Comparison of ENCODE assay signal across 8 cellular contexts in the genomic region with DNA sequence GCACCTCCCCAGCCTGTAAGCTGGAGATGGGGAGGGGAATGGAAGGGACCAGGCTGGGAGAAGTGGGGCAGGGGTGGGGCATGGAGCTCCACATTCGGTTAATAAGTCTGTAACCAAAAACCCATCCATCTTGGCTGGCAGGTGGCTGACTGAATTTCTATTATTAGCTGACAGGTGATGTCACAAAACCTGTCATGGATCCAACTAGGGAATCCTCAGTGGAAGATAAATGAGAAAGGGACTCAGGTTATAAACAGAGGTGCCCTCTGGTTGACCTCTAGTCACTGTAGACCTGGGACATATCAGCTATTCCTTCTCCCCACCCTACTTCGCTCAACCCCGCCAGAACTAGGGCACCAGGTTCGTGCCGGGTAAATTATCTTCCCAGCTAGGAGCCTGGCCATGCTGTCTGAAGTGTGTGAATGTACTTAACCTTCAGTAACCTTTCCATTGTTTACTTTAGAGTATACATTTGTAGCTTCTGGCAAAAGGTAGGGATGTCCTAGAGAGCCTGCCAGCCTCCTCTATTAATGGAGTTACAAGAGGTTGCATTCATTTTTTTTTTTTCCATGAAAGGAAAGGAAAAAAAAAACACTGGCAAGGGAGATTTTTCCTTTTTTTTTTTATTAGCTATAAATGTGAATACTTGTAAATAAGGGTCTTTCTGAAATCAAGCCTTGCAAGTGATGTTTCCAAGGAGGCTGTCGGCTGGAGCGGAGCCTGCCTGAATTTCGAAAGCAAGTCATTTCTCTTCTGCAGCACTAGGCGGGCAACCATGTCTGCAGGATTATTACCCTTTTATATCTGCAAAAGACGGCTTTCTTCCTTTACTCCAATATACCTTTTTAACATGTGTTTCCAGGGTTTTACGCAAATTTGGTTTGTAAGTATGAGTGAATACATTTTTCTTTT.
A peak's percentile ranks its signal among the peaks of the same experiment; 100 is the strongest.
DNase-seq lines count a peak whose midpoint lies in the region; ATAC-seq, FAIRE-seq and TF ChIP-seq lines count a peak whose summit lies in the region.

No MANE protein-coding gene starts in this region.

- H3K27ac ChIP-seq in CD8-positive, alpha-beta memory T cell (ENCODE audit: low read depth, low read length) = no peak overlapping the region
- no peak overlapping the region for H3K27ac ChIP-seq in WERI-Rb-1
- H3K27ac ChIP-seq in left lung = no peak overlapping the region
- H3K27ac ChIP-seq in kidney (ENCODE audit: low read depth in 2 of 2, low read length in 2 of 2) = peak overlapping the region in 1 of 2 donors; percentile 10

- peak overlapping the region in 1 of 2 donors; percentile 14 for H3K9ac ChIP-seq in kidney (ENCODE audit: low read length in 2 of 2)

- H3K9me3 Mint-ChIP-seq in CD8-positive, alpha-beta memory T cell = no peaks in the 10 kb centered on the region

- H3K36me3 ChIP-seq in CD8-positive, alpha-beta memory T cell (ENCODE audit: insufficient read depth, low read length) = peaks cover 57% of the 10 kb centered on the region
- H3K36me3 ChIP-seq in WERI-Rb-1 (peaks cover 58% of the 10 kb centered on the region), left lung (peaks cover 0 to 86% of the 10 kb centered on the region in 2 donors), kidney (ENCODE audit: control insufficient read depth in 1 of 2, insufficient read depth in 2 of 2, low read length in 2 of 2) (peaks cover 28 to 30% of the 10 kb centered on the region in 2 donors)

- peaks cover 10% of the 10 kb centered on the region for H3K4me1 ChIP-seq in CD8-positive, alpha-beta memory T cell (ENCODE audit: insufficient read depth, low read length)
- H3K4me1 ChIP-seq in left lung (peaks cover 0 to 11% of the 10 kb centered on the region in 2 donors), kidney (ENCODE audit: control insufficient read depth in 1 of 2, insufficient read depth in 1 of 2, low read depth in 1 of 2, low read length in 2 of 2) (peaks cover 7 to 8% of the 10 kb centered on the region in 2 donors)

- peaks cover 13 to 93% (median 37%) of the 10 kb centered on the region in 3 donors for H3K36me3 Mint-ChIP-seq in CD8-positive, alpha-beta memory T cell

- CTCF ChIA-PET in CD8-positive, alpha-beta memory T cell (lab: Charles Lee) = no interaction called here

- intact Hi-C loops in left lung (cut with DNase I) (loop anchor here in 1 of 2 donors (10.0 kb wide), 1 partner anchor 153 kb away; no protein-coding TSS in a partner anchor), kidney (cut with DNase I) (no loop called here)

- no peak for DNase-seq in CD8-positive, alpha-beta memory T cell
- peak; percentile 98 for DNase-seq in NCI-H146 (lab: John Stamatoyannopoulos, UW)
- DNase-seq in WERI-Rb-1 = peak; percentile 31
- DNase-seq in left lung = no peak
- no peak for DNase-seq in hepatic stellate cell (ENCODE audit: low spot score)
- no peak for DNase-seq in kidney
- no peak for DNase-seq in activated naive CD4-positive, alpha-beta T cell treated with Interleukin-2 at 50 U/mL for 16 hours

- TF ChIP-seq CTCF in WERI-Rb-1 (IDR thresholded peaks at IDR 0.05; ENCODE audit: low read depth, low read length) (no peak), left lung (IDR thresholded peaks at IDR 0.05) (no peak), kidney (IDR thresholded peaks at IDR 0.05; ENCODE audit: borderline replicate concordance, extremely low read depth, insufficient read depth) (no peak)

- ATAC-seq in left lung = peak; percentile 74
- no peak for ATAC-seq in GM19463 (IDR thresholded peaks at IDR 0.05; ENCODE audit: unreplicated experiment)

- no peaks in the 10 kb centered on the region for H3K27me3 ChIP-seq in CD8-positive, alpha-beta memory T cell (ENCODE audit: insufficient read depth, low read length, poor library complexity, severe bottlenecking)
- H3K27me3 ChIP-seq in WERI-Rb-1 (ENCODE audit: insufficient read depth, low read depth, severe bottlenecking) = no peaks in the 10 kb centered on the region
- H3K27me3 ChIP-seq in left lung = no peaks in the 10 kb centered on the region

- no peaks in the 10 kb centered on the region for H3K27me3 Mint-ChIP-seq in CD8-positive, alpha-beta memory T cell

- POLR2A ChIA-PET in CD8-positive, alpha-beta memory T cell (lab: Charles Lee) = no interaction called here

- no peaks in the 10 kb centered on the region for H3K9me3 ChIP-seq in CD8-positive, alpha-beta memory T cell (ENCODE audit: low read length)
- no peaks in the 10 kb centered on the region for H3K9me3 ChIP-seq in WERI-Rb-1 (ENCODE audit: severe bottlenecking)
- H3K9me3 ChIP-seq in left lung = no peaks in the 10 kb centered on the region
- no peaks in the 10 kb centered on the region for H3K9me3 ChIP-seq in kidney (ENCODE audit: control insufficient read depth in 1 of 2, low read length in 2 of 2)

- peak overlapping the region in 1 of 7 donors; percentile 26 for H3K4me3 Mint-ChIP-seq in CD8-positive, alpha-beta memory T cell

- no peak for FAIRE-seq in kidney (lab: Jason Lieb, UNC)

- H3K27ac Mint-ChIP-seq in CD8-positive, alpha-beta memory T cell = peak overlapping the region in 7 of 8 donors; percentile 3 to 72 (median 41)

- H3K4me3 ChIP-seq in CD8-positive, alpha-beta memory T cell (ENCODE audit: low read length) = no peak overlapping the region
- no peak overlapping the region for H3K4me3 ChIP-seq in WERI-Rb-1 (ENCODE audit: low read depth, low read length)
- H3K4me3 ChIP-seq in left lung = no peak overlapping the region
- H3K4me3 ChIP-seq in kidney (ENCODE audit: low read length in 2 of 2) = no peak overlapping the region

- H3K4me1 Mint-ChIP-seq in CD8-positive, alpha-beta memory T cell = peaks cover 18 to 41% (median 37%) of the 10 kb centered on the region in 3 donors

Comparison
In these comparisons a context has a peak if more than half of its experiments do, and no peak if none do; other contexts are left out.
1. DNase-seq: peak in NCI-H146 (single experiment) and WERI-Rb-1 (single experiment); none in CD8-positive, alpha-beta memory T cell (0 of 5), left lung (0 of 2), hepatic stellate cell (single experiment), kidney (single experiment) and activated naive CD4-positive, alpha-beta T cell treated with Interleukin-2 at 50 U/mL for 16 hours (single experiment).